1 cellular context compared by ENCODE assay signal in the genomic region with DNA sequence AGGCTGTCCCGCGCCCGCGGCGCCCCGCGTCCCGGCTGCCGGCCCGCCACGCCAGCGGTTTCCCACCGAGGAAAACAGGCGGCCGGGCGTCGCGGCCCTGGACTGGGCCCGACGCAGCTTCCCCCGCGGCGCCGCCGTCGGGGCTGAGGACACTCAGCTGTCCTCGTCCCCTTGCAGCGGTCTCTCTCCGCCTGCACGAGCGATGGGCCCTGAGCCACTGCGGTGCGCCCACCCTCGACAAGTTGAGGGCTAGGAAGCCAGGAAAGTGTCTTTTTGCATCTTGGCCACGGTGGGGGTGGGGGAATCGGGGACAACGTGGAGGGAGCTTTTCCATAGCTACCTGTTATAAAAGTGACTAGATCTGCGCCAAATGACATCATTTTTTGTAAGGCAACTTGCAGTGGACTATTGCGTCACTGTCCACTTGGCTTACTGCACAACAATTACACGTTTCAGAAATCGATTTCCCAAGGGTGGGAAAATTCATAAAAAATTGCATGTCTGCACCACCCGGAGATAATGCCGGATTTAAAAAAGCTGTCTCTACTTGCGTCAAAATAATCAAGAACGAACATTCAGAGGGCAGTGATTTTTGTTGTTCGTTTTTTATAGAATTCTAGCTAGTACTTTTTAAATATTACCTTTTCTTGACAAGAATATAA.
A peak's percentile ranks its signal among the peaks of the same experiment; 100 is the strongest.
TF ChIP-seq lines count a peak whose summit lies in the region.

No MANE protein-coding gene starts in this region.

TF ChIP-seq in HEK293, 187 proteins besides CTCF, POLR2A, EP300 and RAD21 (continued from another document and continues in another):
- TF ChIP-seq ZNF76 (tag by site-specific recombination; IDR thresholded peaks at IDR 0.05; ENCODE audit: borderline replicate concordance, low read depth) (peak; percentile 41; the same call in 1 of the 2 replicates), ZNF423 (tag by site-specific recombination; IDR thresholded peaks at IDR 0.05) (no peak), ZBTB26 (tag by site-specific recombination; optimal IDR thresholded peaks at IDR 0.05) (peak; percentile 62), ZNF623 (tag by site-specific recombination; IDR thresholded peaks at IDR 0.05) (no peak), ZNF514 (tag by site-specific recombination; IDR thresholded peaks at IDR 0.05) (no peak), ZNF24 (tag by site-specific recombination; IDR thresholded peaks at IDR 0.05) (0 out of 2 replicates have a peak, but pooled peaks have one; percentile 34), AEBP2 (tag by site-specific recombination; IDR thresholded peaks at IDR 0.05; ENCODE audit: borderline replicate concordance) (no peak), ZNF23 (tag by site-specific recombination; IDR thresholded peaks at IDR 0.05; ENCODE audit: borderline replicate concordance) (no peak), ZNF654 (tag by site-specific recombination; IDR thresholded peaks at IDR 0.05; ENCODE audit: low read depth) (no peak), ATF2 (tag by site-specific recombination; IDR thresholded peaks at IDR 0.05; ENCODE audit: low read depth) (peak; percentile 98), ZBTB21 (tag by site-specific recombination; IDR thresholded peaks at IDR 0.05) (peak; percentile 97), SP2 (tag by site-specific recombination; IDR thresholded peaks at IDR 0.05) (0 out of 2 replicates have a peak, but pooled peaks have one; percentile 0), ZNF544 (tag by site-specific recombination; IDR thresholded peaks at IDR 0.05) (no peak), ZBTB8A (tag by site-specific recombination; IDR thresholded peaks at IDR 0.05) (peak; percentile 94), OVOL3 (tag by site-specific recombination; IDR thresholded peaks at IDR 0.05) (peak; percentile 52; the same call in 1 of the 2 replicates), ZNF664 (tag by site-specific recombination; IDR thresholded peaks at IDR 0.05) (no peak), ZNF16 (tag by site-specific recombination; IDR thresholded peaks at IDR 0.05; ENCODE audit: low read depth) (no peak), ZFP37 (tag by site-specific recombination; IDR thresholded peaks at IDR 0.05) (no peak), YY2 (tag by site-specific recombination; IDR thresholded peaks at IDR 0.05) (no peak), GLIS1 (tag by site-specific recombination; IDR thresholded peaks at IDR 0.05) (no peak; the same call in 1 of the 2 replicates), OSR2 (tag by site-specific recombination; IDR thresholded peaks at IDR 0.05) (peak; percentile 61; the same call in 1 of the 2 replicates), ZIC2 (tag by site-specific recombination; IDR thresholded peaks at IDR 0.05) (peak; percentile 40; the same call in 1 of the 2 replicates), ZSCAN4 (tag by site-specific recombination; IDR thresholded peaks at IDR 0.05) (0 out of 2 replicates have a peak, but pooled peaks have one; percentile 9), ZNF473 (tag by site-specific recombination; IDR thresholded peaks at IDR 0.05) (no peak), ZNF501 (tag by site-specific recombination; IDR thresholded peaks at IDR 0.05) (no peak), PRDM6 (tag by site-specific recombination; IDR thresholded peaks at IDR 0.05) (peak; percentile 80), ZBTB48 (tag by site-specific recombination; IDR thresholded peaks at IDR 0.05) (peak; percentile 34; the same call in 1 of the 2 replicates), ZNF37A (tag by site-specific recombination; IDR thresholded peaks at IDR 0.05) (no peak), ZNF701 (tag by site-specific recombination; IDR thresholded peaks at IDR 0.05) (no peak), BCL11A (tag by site-specific recombination; IDR thresholded peaks at IDR 0.05; ENCODE audit: low read depth) (peak; percentile 84), ZNF521 (tag by site-specific recombination; IDR thresholded peaks at IDR 0.05) (no peak), ZNF624 (tag by site-specific recombination; IDR thresholded peaks at IDR 0.05) (no peak), ZNF776 (tag by site-specific recombination; IDR thresholded peaks at IDR 0.05; ENCODE audit: borderline replicate concordance) (no peak), KLF10 (tag by site-specific recombination; IDR thresholded peaks at IDR 0.05) (0 out of 2 replicates have a peak, but pooled peaks have one; percentile 30), KLF8 (tag by site-specific recombination; IDR thresholded peaks at IDR 0.05) (peak; percentile 36; the same call in 1 of the 2 replicates), SALL2 (tag by site-specific recombination; IDR thresholded peaks at IDR 0.05; ENCODE audit: borderline replicate concordance) (no peak), KLF7 (tag by site-specific recombination; IDR thresholded peaks at IDR 0.05; ENCODE audit: borderline replicate concordance) (no peak), ZNF341 (tag by site-specific recombination; IDR thresholded peaks at IDR 0.05; ENCODE audit: low read depth) (no peak), ZNF548 (tag by site-specific recombination; IDR thresholded peaks at IDR 0.05) (no peak), ZNF223 (tag by site-specific recombination; IDR thresholded peaks at IDR 0.05) (no peak), ZNF121 (tag by site-specific recombination; IDR thresholded peaks at IDR 0.05) (no peak), KLF9 (tag by site-specific recombination; IDR thresholded peaks at IDR 0.05; ENCODE audit: low read depth) (no peak), ZNF530 (tag by site-specific recombination; IDR thresholded peaks at IDR 0.05; ENCODE audit: low read depth) (no peak)
- TF ChIP-seq, protein P1, sequence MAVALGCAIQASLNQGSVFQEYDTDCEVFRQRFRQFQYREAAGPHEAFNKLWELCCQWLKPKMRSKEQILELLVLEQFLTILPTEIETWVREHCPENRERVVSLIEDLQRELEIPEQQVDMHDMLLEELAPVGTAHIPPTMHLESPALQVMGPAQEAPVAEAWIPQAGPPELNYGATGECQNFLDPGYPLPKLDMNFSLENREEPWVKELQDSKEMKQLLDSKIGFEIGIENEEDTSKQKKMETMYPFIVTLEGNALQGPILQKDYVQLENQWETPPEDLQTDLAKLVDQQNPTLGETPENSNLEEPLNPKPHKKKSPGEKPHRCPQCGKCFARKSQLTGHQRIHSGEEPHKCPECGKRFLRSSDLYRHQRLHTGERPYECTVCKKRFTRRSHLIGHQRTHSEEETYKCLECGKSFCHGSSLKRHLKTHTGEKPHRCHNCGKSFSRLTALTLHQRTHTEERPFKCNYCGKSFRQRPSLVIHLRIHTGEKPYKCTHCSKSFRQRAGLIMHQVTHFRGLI (tag by site-specific recombination; IDR thresholded peaks at IDR 0.05) = no peak
- TF ChIP-seq, protein P2, sequence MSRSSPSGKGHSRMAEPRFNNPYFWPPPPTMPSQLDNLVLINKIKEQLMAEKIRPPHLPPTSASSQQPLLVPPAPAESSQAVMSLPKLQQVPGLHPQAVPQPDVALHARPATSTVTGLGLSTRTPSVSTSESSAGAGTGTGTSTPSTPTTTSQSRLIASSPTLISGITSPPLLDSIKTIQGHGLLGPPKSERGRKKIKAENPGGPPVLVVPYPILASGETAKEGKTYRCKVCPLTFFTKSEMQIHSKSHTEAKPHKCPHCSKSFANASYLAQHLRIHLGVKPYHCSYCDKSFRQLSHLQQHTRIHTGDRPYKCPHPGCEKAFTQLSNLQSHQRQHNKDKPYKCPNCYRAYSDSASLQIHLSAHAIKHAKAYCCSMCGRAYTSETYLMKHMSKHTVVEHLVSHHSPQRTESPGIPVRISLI (tag by site-specific recombination; IDR thresholded peaks at IDR 0.05) = peak; percentile 70; the same call in 1 of the 2 replicates
- TF ChIP-seq, protein P3, sequence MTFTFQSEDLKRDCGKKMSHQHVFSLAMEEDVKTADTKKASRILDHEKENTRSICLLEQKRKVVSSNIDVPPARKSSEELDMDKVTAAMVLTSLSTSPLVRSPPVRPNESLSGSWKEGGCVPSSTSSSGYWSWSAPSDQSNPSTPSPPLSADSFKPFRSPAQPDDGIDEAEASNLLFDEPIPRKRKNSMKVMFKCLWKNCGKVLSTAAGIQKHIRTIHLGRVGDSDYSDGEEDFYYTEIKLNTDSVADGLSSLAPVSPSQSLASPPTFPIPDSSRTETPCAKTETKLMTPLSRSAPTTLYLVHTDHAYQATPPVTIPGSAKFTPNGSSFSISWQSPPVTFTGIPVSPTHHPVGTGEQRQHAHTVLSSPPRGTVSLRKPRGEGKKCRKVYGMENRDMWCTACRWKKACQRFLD (tag by site-specific recombination; IDR thresholded peaks at IDR 0.05) = no peak
- TF ChIP-seq, protein P4, sequence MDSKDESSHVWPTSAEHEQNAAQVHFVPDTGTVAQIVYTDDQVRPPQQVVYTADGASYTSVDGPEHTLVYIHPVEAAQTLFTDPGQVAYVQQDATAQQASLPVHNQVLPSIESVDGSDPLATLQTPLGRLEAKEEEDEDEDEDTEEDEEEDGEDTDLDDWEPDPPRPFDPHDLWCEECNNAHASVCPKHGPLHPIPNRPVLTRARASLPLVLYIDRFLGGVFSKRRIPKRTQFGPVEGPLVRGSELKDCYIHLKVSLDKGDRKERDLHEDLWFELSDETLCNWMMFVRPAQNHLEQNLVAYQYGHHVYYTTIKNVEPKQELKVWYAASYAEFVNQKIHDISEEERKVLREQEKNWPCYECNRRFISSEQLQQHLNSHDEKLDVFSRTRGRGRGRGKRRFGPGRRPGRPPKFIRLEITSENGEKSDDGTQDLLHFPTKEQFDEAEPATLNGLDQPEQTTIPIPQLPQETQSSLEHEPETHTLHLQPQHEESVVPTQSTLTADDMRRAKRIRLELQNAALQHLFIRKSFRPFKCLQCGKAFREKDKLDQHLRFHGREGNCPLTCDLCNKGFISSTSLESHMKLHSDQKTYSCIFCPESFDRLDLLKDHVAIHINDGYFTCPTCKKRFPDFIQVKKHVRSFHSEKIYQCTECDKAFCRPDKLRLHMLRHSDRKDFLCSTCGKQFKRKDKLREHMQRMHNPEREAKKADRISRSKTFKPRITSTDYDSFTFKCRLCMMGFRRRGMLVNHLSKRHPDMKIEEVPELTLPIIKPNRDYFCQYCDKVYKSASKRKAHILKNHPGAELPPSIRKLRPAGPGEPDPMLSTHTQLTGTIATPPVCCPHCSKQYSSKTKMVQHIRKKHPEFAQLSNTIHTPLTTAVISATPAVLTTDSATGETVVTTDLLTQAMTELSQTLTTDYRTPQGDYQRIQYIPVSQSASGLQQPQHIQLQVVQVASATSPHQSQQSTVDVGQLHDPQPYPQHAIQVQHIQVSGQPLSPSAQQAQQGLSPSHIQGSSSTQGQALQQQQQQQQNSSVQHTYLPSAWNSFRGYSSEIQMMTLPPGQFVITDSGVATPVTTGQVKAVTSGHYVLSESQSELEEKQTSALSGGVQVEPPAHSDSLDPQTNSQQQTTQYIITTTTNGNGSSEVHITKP (tag by site-specific recombination; IDR thresholded peaks at IDR 0.05) = peak; percentile 48
